In genomic region chrX:131277543-131278115, GRCh38 we compare ENCODE assay signal across 20 cellular contexts. TPM values are rescaled to one million over a fixed set of nuclear protein-coding genes. Genes with fewer than 3 reads are reported as not detected.
"Had no signal": no experiment of that assay in that cellular context is flagged by ENCODE, and none has a peak within 500 bp of the region (broad histone marks: within the 10 kb centered on the region; RNA-seq: fewer than 3 reads in every experiment).

No MANE protein-coding gene starts in this region.

- H3K4me3 ChIP-seq: adrenal gland, esophagus squamous epithelium, left lung had no signal

- H3K27me3 ChIP-seq: esophagus squamous epithelium, left lung had no signal

- H3K27ac ChIP-seq: adrenal gland, esophagus squamous epithelium, left lung, WERI-Rb-1 had no signal

- DNase-seq: activated CD4-positive, alpha-beta T cell treated with anti-CD3 and anti-CD28 coated beads for 36 hours; activated CD4-positive, alpha-beta T cell treated with anti-CD3 and anti-CD28 coated beads, Interleukin-2, amount 50 U/mL, for 48 hours; activated gamma-delta T cell treated with Interleukin-2 at 50 U/mL for 16 hours; adrenal gland; effector memory CD4-positive, alpha-beta T cell; esophagus squamous epithelium; hippocampal formation; left lung; stimulated activated CD4-positive, alpha-beta T cell treated with anti-CD3 and anti-CD28 coated beads, Interleukin-12 subunit alpha, Interleukin-12 subunit beta, amount 100 ng/mL, for 4 hours; stimulated activated CD4-positive, alpha-beta T cell treated with anti-CD3 and anti-CD28 coated beads, Interleukin-1b, Interleukin-23, amount 100 ng/mL, for 48 hours; stimulated activated CD8-positive, alpha-beta memory T cell treated with anti-CD3 and anti-CD28 coated beads, Interleukin-4, amount 100 ng/mL, for 48 hours; stimulated activated naive CD4-positive, alpha-beta T cell; T-helper 17 cell; WERI-Rb-1 had no signal

- H3K36me3 ChIP-seq: adrenal gland, esophagus squamous epithelium, left lung, WERI-Rb-1 had no signal

- H3K9me3 ChIP-seq: adrenal gland, esophagus squamous epithelium, left lung had no signal

- ATAC-seq: activated CD4-positive, alpha-beta T cell treated with anti-CD3 and anti-CD28 coated beads for 36 hours; activated naive CD4-positive, alpha-beta T cell treated with anti-CD3 and anti-CD28 coated beads, Interleukin-2, amount 50 U/mL, for 72 hours; left lung; T-helper 17 cell had no signal

- H3K4me1 ChIP-seq: adrenal gland, esophagus squamous epithelium, left lung had no signal

RNA-seq across cellular contexts. Expression of gene IGSF1, which starts 11.5 kb away (rescaled TPM):
- total RNA-seq: activated CD4-positive, alpha-beta T cell treated with anti-CD3 and anti-CD28 coated beads for 36 hours; activated naive CD4-positive, alpha-beta T cell treated with anti-CD3 and anti-CD28 coated beads, Interleukin-2, amount 50 U/mL, for 72 hours; activated T-helper 1 cell treated with anti-CD3 and anti-CD28 coated beads, Interleukin-12 subunit alpha, Interleukin-12 subunit beta, Interleukin-2, Interleukin-4 antibody, amounts not matched to agents 30 ng/mL and 10 ng/mL and 1 ng/mL, durations not matched to agents 14 hours and 24 hours and 36 hours; bronchial epithelial cell; endothelial cell of umbilical vein; left lung; mononuclear cell; T-helper 17 cell had no signal
- polyA plus RNA-seq: endothelial cell of umbilical vein, keratinocyte had no signal
